Comparison of ENCODE assay signal across 15 cellular contexts in the genomic region with DNA sequence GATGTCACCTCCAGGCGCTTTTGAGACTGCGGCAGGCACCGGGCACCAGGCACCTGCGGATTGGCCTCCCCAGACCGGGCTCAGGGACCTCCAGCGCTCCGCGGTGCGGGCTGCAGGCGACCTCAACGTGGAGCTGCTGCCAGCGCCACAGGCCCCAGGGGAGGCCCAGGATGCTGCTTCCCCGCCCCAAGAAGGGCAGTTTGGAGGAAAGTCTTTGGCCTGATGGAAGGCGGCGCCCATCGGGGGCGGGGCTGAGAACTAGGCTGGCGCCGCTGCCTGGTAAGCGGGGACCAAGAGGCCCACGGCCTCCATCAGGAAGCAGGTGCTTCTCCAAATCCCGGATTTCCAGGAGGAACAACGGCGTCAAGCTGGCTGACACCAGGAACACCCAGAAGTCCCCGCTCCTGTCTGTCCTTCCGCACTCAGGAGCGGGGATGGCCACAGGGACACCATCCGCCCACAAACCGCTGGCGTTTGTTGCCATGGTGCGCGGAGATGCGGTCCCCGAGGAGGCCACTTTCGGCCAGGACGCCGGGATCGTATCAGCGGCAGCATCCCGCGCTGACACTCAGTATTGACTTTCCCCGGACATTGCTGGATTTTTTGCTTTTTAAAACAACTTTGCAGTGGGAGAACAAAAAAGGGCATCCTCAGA. TPM values are rescaled to one million over a fixed set of nuclear protein-coding genes. Genes with fewer than 3 reads are reported as not detected.
"Had no signal": no experiment of that assay in that cellular context is flagged by ENCODE, and none has a peak within 500 bp of the region (broad histone marks: within the 10 kb centered on the region; RNA-seq: fewer than 3 reads in every experiment).

No MANE protein-coding gene starts in this region.

RNA-seq across cellular contexts. Expression of a gene that starts 56.3 kb away (rescaled TPM):
- total RNA-seq: activated naive CD4-positive, alpha-beta T cell treated with anti-CD3 and anti-CD28 coated beads for 36 hours; activated naive CD4-positive, alpha-beta T cell treated with anti-CD3 and anti-CD28 coated beads, Interleukin-2, amount 50 U/mL, for 72 hours; activated naive CD8-positive, alpha-beta T cell treated with anti-CD3 and anti-CD28 coated beads for 36 hours; activated naive CD8-positive, alpha-beta T cell treated with anti-CD3 and anti-CD28 coated beads, Interleukin-2, amount 10 ng/mL, durations not matched to agents 7 days and 5 days; activated T-cell treated with anti-CD3 and anti-CD28 coated beads, Interleukin-2, amount 50 U/mL, for 4 hours; activated T-cell treated with anti-CD3 and anti-CD28 coated beads, Interleukin-2, amount 50 U/mL, for 72 hours; activated T-helper 1 cell treated with anti-CD3 and anti-CD28 coated beads, Interleukin-12 subunit alpha, Interleukin-12 subunit beta, Interleukin-2, Interleukin-4 antibody, amounts not matched to agents 30 ng/mL and 10 ng/mL and 1 ng/mL, durations not matched to agents 14 hours and 24 hours and 36 hours; activated T-helper 2 cell treated with anti-CD3 and anti-CD28 coated beads, Interferon-gamma antibody, Interleukin-2, Interleukin-4, amounts not matched to agents 10 μg/mL and 5 μg/mL and 100 μg/mL, durations not matched to agents 14 hours and 24 hours and 36 hours; adrenal gland; aorta; ascending aorta; astrocyte; cardiac muscle cell; cardiac septum; chondrocyte had no signal
- polyA plus RNA-seq: adrenal gland, aorta, cardiac muscle cell had no signal
